Comparison of ENCODE assay signal across 8 cellular contexts in genomic region chr5:80672140-80672736, GRCh38. TPM values are rescaled to one million over a fixed set of nuclear protein-coding genes. Genes with fewer than 3 reads are reported as not detected.
DNase-seq lines count a peak whose midpoint lies in the region; ATAC-seq and TF ChIP-seq lines count a peak whose summit lies in the region.

No MANE protein-coding gene starts in this region.

- H3K36me3 Mint-ChIP-seq in endodermal cell (ENCODE audit: low read depth), result peaks cover 44% of the 10 kb centered on the region
- H3K36me3 Mint-ChIP-seq in stimulated activated naive B cell treated with anti-CD40 and anti-IgM and Interleukin-4, amounts not matched to agents 10 μg/mL and 1 μg/mL and 100 μg/mL, for 72 hours, result peaks cover 22 to 46% of the 10 kb centered on the region in 2 donors

- H3K4me3 Mint-ChIP-seq in endodermal cell, result no peak overlapping the region
- H3K4me3 Mint-ChIP-seq in stimulated activated naive B cell treated with anti-CD40 and anti-IgM and Interleukin-4, amounts not matched to agents 10 μg/mL and 1 μg/mL and 100 μg/mL, for 72 hours, result no peak overlapping the region

- DNase-seq in EH (ENCODE audit: low read depth) (peak; percentile 74), endodermal cell (peak; percentile 89), mucosa of descending colon (peak in 2 of 3 donors; percentile 58 to 86)
- peak; percentile 19 for DNase-seq in NK-92 treated with Interleukin-12 subunit alpha and Interleukin-12 subunit beta, amount 100 ng/mL, for 24 hours (lab: John Stamatoyannopoulos, UW)
- peak; percentile 75 for DNase-seq in activated CD8-positive, alpha-beta memory T cell treated with anti-CD3 and anti-CD28 coated beads for 24 hours
- peak; percentile 28 for DNase-seq in stimulated activated naive B cell treated with anti-CD40 and anti-IgM and Interleukin-4, amounts not matched to agents 10 μg/mL and 1 μg/mL and 100 μg/mL, for 72 hours

- intact Hi-C loops in mucosa of descending colon (cut with DNase I, micrococcal nuclease), result loop anchor here (10.0 kb wide), 1 partner anchor 187 kb away; the partner anchor contains the start of gene FAM151B (in 2 of the 2)

- ATAC-seq in HG03342 (IDR thresholded peaks at IDR 0.05; ENCODE audit: unreplicated experiment) (peak; percentile 39), mucosa of descending colon (peak; percentile 80), GM21786 (IDR thresholded peaks at IDR 0.05; ENCODE audit: unreplicated experiment) (no peak)
- peak; percentile 55 to 58 for ATAC-seq in stimulated activated naive B cell treated with anti-CD40 and anti-IgM and Interleukin-4, amounts not matched to agents 10 μg/mL and 1 μg/mL and 100 μg/mL, for 72 hours (replicated peaks)

- no peak overlapping the region for H3K27ac ChIP-seq in endodermal cell (ENCODE audit: low read depth, low read length)

- TF ChIP-seq CTCF in endodermal cell (conservative IDR thresholded peaks at IDR 0.05) (peak; percentile 90), mucosa of descending colon (IDR thresholded peaks at IDR 0.05) (peak; percentile 65)

- H3K4me1 Mint-ChIP-seq in endodermal cell, result peaks cover 7% of the 10 kb centered on the region
- peaks cover 10 to 16% of the 10 kb centered on the region in 2 donors for H3K4me1 Mint-ChIP-seq in stimulated activated naive B cell treated with anti-CD40 and anti-IgM and Interleukin-4, amounts not matched to agents 10 μg/mL and 1 μg/mL and 100 μg/mL, for 72 hours

- H3K9me3 Mint-ChIP-seq in endodermal cell, result no peaks in the 10 kb centered on the region
- peaks cover 0 to 1% of the 10 kb centered on the region in 2 donors for H3K9me3 Mint-ChIP-seq in stimulated activated naive B cell treated with anti-CD40 and anti-IgM and Interleukin-4, amounts not matched to agents 10 μg/mL and 1 μg/mL and 100 μg/mL, for 72 hours

- H3K4me1 ChIP-seq in endodermal cell (ENCODE audit: control insufficient read depth, insufficient read depth, low read length), result peaks cover 3% of the 10 kb centered on the region
- no peaks in the 10 kb centered on the region for H3K4me1 ChIP-seq in mucosa of descending colon (ENCODE audit: low read depth)

- H3K27me3 ChIP-seq in endodermal cell (ENCODE audit: control insufficient read depth, insufficient read depth, low read length, poor library complexity, severe bottlenecking), result no peaks in the 10 kb centered on the region

- WGBS in endodermal cell (ENCODE audit: insufficient coverage in 1 of 2, insufficient read length in 1 of 2), 2 experiments, result 40% methylated on average over 7 of the region's 7 CpGs; no CpG with 5 or more reads in 1 of the 2 experiments

- no peaks in the 10 kb centered on the region for H3K27me3 Mint-ChIP-seq in endodermal cell (ENCODE audit: insufficient read depth)
- no peaks in the 10 kb centered on the region for H3K27me3 Mint-ChIP-seq in stimulated activated naive B cell treated with anti-CD40 and anti-IgM and Interleukin-4, amounts not matched to agents 10 μg/mL and 1 μg/mL and 100 μg/mL, for 72 hours

- no peak overlapping the region for H3K4me3 ChIP-seq in endodermal cell (ENCODE audit: low read length)
- no peak overlapping the region for H3K4me3 ChIP-seq in mucosa of descending colon

- H3K9ac ChIP-seq in endodermal cell (ENCODE audit: extremely low read depth, low read length, poor library complexity, severe bottlenecking), result no peak overlapping the region

- H3K27ac Mint-ChIP-seq in endodermal cell, result no peak overlapping the region
- H3K27ac Mint-ChIP-seq in stimulated activated naive B cell treated with anti-CD40 and anti-IgM and Interleukin-4, amounts not matched to agents 10 μg/mL and 1 μg/mL and 100 μg/mL, for 72 hours, result no peak overlapping the region

- H3K36me3 ChIP-seq in endodermal cell (ENCODE audit: control insufficient read depth, insufficient read depth, low read length), result peaks cover 56% of the 10 kb centered on the region
- no peaks in the 10 kb centered on the region for H3K36me3 ChIP-seq in mucosa of descending colon (ENCODE audit: low read depth)

- H3K9me3 ChIP-seq in endodermal cell (ENCODE audit: control insufficient read depth, low read length), result no peaks in the 10 kb centered on the region
- no peaks in the 10 kb centered on the region for H3K9me3 ChIP-seq in mucosa of descending colon

RNA-seq across cellular contexts. Expression of gene DHFR, which starts 17.5 kb away (rescaled TPM):
- total RNA-seq in endodermal cell, result 10 to 100 TPM; 48.6 to 58.5 TPM
- polyA plus RNA-seq in endodermal cell (2013, experiment 1 of 2), result 72.5 TPM
- 60.0 TPM for polyA plus RNA-seq in endodermal cell (2013, experiment 2 of 2)
- total RNA-seq in mucosa of descending colon, result 10 to 100 TPM; 15.3 to 35.9 (median 18.6) TPM

RNA-seq across cellular contexts. Expression of gene MSH3, which starts 17.8 kb away (rescaled TPM):
- 10 to 100 TPM; 17.3 to 25.2 TPM for total RNA-seq in endodermal cell
- polyA plus RNA-seq in endodermal cell (2013, experiment 1 of 2), result 14.0 TPM
- polyA plus RNA-seq in endodermal cell (2013, experiment 2 of 2), result 12.4 TPM
- total RNA-seq in mucosa of descending colon, result 10 to 100 TPM; 16.8 to 20.0 (median 17.1) TPM

Comparison
In these comparisons a context has a peak if more than half of its experiments do, and no peak if none do; other contexts are left out.
1. DNase-seq: peak in every context shown above with its lines; median percentile 89 in endodermal cell; 75 in activated CD8-positive, alpha-beta memory T cell treated with anti-CD3 and anti-CD28 coated beads for 24 hours; 74 in EH; 72 in mucosa of descending colon; 28 in stimulated activated naive B cell treated with anti-CD40 and anti-IgM and Interleukin-4, amounts not matched to agents 10 μg/mL and 1 μg/mL and 100 μg/mL, for 72 hours; 19 in NK-92 treated with Interleukin-12 subunit alpha and Interleukin-12 subunit beta, amount 100 ng/mL, for 24 hours.